Comparison of ENCODE assay signal across 8 cellular contexts in genomic region chr14:23070262-23071129, GRCh38. TPM values are rescaled to one million over a fixed set of nuclear protein-coding genes. Genes with fewer than 3 reads are reported as not detected.
DNase-seq lines count a peak whose midpoint lies in the region; ATAC-seq and TF ChIP-seq lines count a peak whose summit lies in the region.

No MANE protein-coding gene starts in this region.

- H3K9me3 ChIP-seq in HAP-1 (no peaks in the 10 kb centered on the region), iPS DF 6.9 (ENCODE audit: control insufficient read depth, insufficient read depth, low read length) (no peaks in the 10 kb centered on the region)

- H3K36me3 ChIP-seq in HAP-1 (replicated peaks) (peaks cover 58% of the 10 kb centered on the region), iPS DF 6.9 (ENCODE audit: control insufficient read depth, insufficient read depth, low read length) (peaks cover 33% of the 10 kb centered on the region)

- H3K36me3 Mint-ChIP-seq in stimulated activated memory B cell treated with anti-CD40 and anti-IgM and Interleukin-4, amounts not matched to agents 10 μg/mL and 1 μg/mL and 100 μg/mL, for 72 hours: peaks cover 39% of the 10 kb centered on the region

- in situ Hi-C loops in HAP-1 (cut with MboI; ENCODE audit: low sequenced_read_pairs): loop anchor here (25.0 kb wide), 1 partner anchor 508 kb away; no protein-coding TSS in a partner anchor

- H3K9me3 Mint-ChIP-seq in stimulated activated memory B cell treated with anti-CD40 and anti-IgM and Interleukin-4, amounts not matched to agents 10 μg/mL and 1 μg/mL and 100 μg/mL, for 72 hours: no peaks in the 10 kb centered on the region

- TF ChIP-seq POLR2A in erythroblast (IDR thresholded peaks at IDR 0.05; ENCODE audit: low read length): no peak

- no peak for ATAC-seq in stimulated activated memory B cell treated with anti-CD40 and anti-IgM and Interleukin-4, amounts not matched to agents 10 μg/mL and 1 μg/mL and 100 μg/mL, for 72 hours
- ATAC-seq in omental fat pad (ENCODE audit: low FRiP score) (no peak), HG03469 (IDR thresholded peaks at IDR 0.05; ENCODE audit: unreplicated experiment) (no peak)

- 100% methylated on average over 1 of the region's 10 CpGs for WGBS in iPS DF 6.9 (ENCODE audit: insufficient coverage, insufficient read length)

- H3K27me3 ChIP-seq in HAP-1 (ENCODE audit: low read depth) (no peaks in the 10 kb centered on the region), iPS DF 6.9 (ENCODE audit: control insufficient read depth, insufficient read depth, low read length) (no peaks in the 10 kb centered on the region)

- H3K4me3 ChIP-seq in HAP-1 (peak overlapping the region; percentile 56), iPS DF 6.9 (ENCODE audit: low read length) (peak overlapping the region; percentile 99; the same call in 1 of the 2 replicates)

- no peak for DNase-seq in HAP-1 (ENCODE audit: low spot score in 2 of 2)
- DNase-seq in activated CD8-positive, alpha-beta memory T cell treated with anti-CD3 and anti-CD28 coated beads, Interleukin-2, amount 50 U/mL, for 48 hours: peak; percentile 50
- DNase-seq in iPS DF 6.9 (ENCODE audit: low read depth, low spot score): no peak
- no peak for DNase-seq in omental fat pad (ENCODE audit: low spot score)
- DNase-seq in erythroblast (lab: John Stamatoyannopoulos, UW): no peak
- no peak for DNase-seq in SW 1271 (lab: John Stamatoyannopoulos, UW)

- TF ChIP-seq CTCF in omental fat pad (IDR thresholded peaks at IDR 0.05): no peak

- peaks cover 40% of the 10 kb centered on the region for H3K4me1 Mint-ChIP-seq in stimulated activated memory B cell treated with anti-CD40 and anti-IgM and Interleukin-4, amounts not matched to agents 10 μg/mL and 1 μg/mL and 100 μg/mL, for 72 hours

- H3K27ac Mint-ChIP-seq in stimulated activated memory B cell treated with anti-CD40 and anti-IgM and Interleukin-4, amounts not matched to agents 10 μg/mL and 1 μg/mL and 100 μg/mL, for 72 hours: peak overlapping the region; percentile 83

- H3K27me3 Mint-ChIP-seq in stimulated activated memory B cell treated with anti-CD40 and anti-IgM and Interleukin-4, amounts not matched to agents 10 μg/mL and 1 μg/mL and 100 μg/mL, for 72 hours: no peaks in the 10 kb centered on the region

- peaks cover 20% of the 10 kb centered on the region for H3K4me1 ChIP-seq in HAP-1
- H3K4me1 ChIP-seq in iPS DF 6.9 (ENCODE audit: control insufficient read depth, insufficient read depth, low read length): peaks cover 4% of the 10 kb centered on the region; the same call in 1 of the 2 replicates

- H3K27ac ChIP-seq in iPS DF 6.9 (ENCODE audit: low read length): no peak overlapping the region

- H3K4me3 Mint-ChIP-seq in stimulated activated memory B cell treated with anti-CD40 and anti-IgM and Interleukin-4, amounts not matched to agents 10 μg/mL and 1 μg/mL and 100 μg/mL, for 72 hours: peak overlapping the region; percentile 87

RNA-seq across cellular contexts. Expression of gene CDH24, which starts 13.2 kb away (rescaled TPM):
- 1 to 10 TPM; 1.6 to 4.9 (median 1.8) TPM for total RNA-seq in omental fat pad

RNA-seq across cellular contexts. Expression of gene ACIN1, which starts 24.4 kb away (rescaled TPM):
- 100 to 1,000 TPM in 3 of 4 donors, 10 to 100 TPM in 1; 85.6 to 143 (median 120) TPM for total RNA-seq in omental fat pad

RNA-seq across cellular contexts. Expression of gene C14orf119, which starts 24.8 kb away (rescaled TPM):
- total RNA-seq in omental fat pad: 10 to 100 TPM; 39.2 to 46.7 (median 43.6) TPM

RNA-seq across cellular contexts. Expression of gene PSMB11, which starts 28.5 kb away (rescaled TPM):
- not detected for total RNA-seq in omental fat pad

RNA-seq across cellular contexts. Expression of gene CIROP, which starts 34.3 kb away (rescaled TPM):
- total RNA-seq in omental fat pad: under 1 TPM in 1 of 4 donors, not detected in 3; 0.25 TPM
